ENCODE assay signal across 17 cellular contexts in genomic region chr12:130765186-130765659, GRCh38. TPM values are rescaled to one million over a fixed set of nuclear protein-coding genes. Genes with fewer than 3 reads are reported as not detected.
DNase-seq lines count a peak whose midpoint lies in the region; ATAC-seq, FAIRE-seq and TF ChIP-seq lines count a peak whose summit lies in the region.
"Had no signal": no experiment of that assay in that cellular context is flagged by ENCODE, and none has a peak within 500 bp of the region (broad histone marks: within the 10 kb centered on the region; RNA-seq: fewer than 3 reads in every experiment).

No MANE protein-coding gene starts in this region.

- POLR2A ChIA-PET in A549 (lab: Yijun Ruan, JAX): no interaction called here

- peak; percentile 34 to 69 for DNase-seq in A549 (ENCODE audit: low read depth in 1 of 2, low spot score in 1 of 2)
- DNase-seq in ELR (ENCODE audit: low read depth): peak; percentile 28
- DNase-seq in NCI-H460 (ENCODE audit: extremely low read depth, low read depth): peak; percentile 38
- peak; percentile 6 for DNase-seq in choroid plexus epithelial cell (ENCODE audit: low read depth)
- no peak for DNase-seq in NCI-H146 treated with DMSO at 0.1 percent for 48 hours (lab: John Stamatoyannopoulos, UW; ENCODE audit: unreplicated experiment)
- no peak for DNase-seq in activated CD8-positive, alpha-beta memory T cell treated with anti-CD3 and anti-CD28 coated beads for 24 hours
- DNase-seq: cortex of kidney, kidney glomerular epithelial cell, naive B cell, NCI-H2107, retina had no signal

- TF ChIP-seq EP300 in A549 (IDR thresholded peaks at IDR 0.05): no peak

- H3K4me1 ChIP-seq in A549: no peaks in the 10 kb centered on the region

- ATAC-seq in A549: no peak
- ATAC-seq in HG02763 (IDR thresholded peaks at IDR 0.05; ENCODE audit: unreplicated experiment): no peak
- ATAC-seq in HG03460 (IDR thresholded peaks at IDR 0.05; ENCODE audit: unreplicated experiment): no peak

- H3K4me3 ChIP-seq in A549: no peak overlapping the region
- H3K4me3 ChIP-seq in choroid plexus epithelial cell (ENCODE audit: low read depth, low read length): no peak overlapping the region

- no peak for TF ChIP-seq POLR2A in A549 (IDR thresholded peaks at IDR 0.05; ENCODE audit: low read length)

- no peak overlapping the region for H3K27ac ChIP-seq in A549
- H3K27ac ChIP-seq: C4-2B had no signal

- WGBS in A549 (ENCODE audit: missing lambda C conversion rate): 24% methylated on average over 8 of the region's 8 CpGs

- FAIRE-seq in A549 (lab: Jason Lieb, UNC): peak; percentile 72

- TF ChIP-seq RAD21 in A549 (conservative IDR thresholded peaks at IDR 0.05 in 1 of 2, IDR thresholded peaks at IDR 0.05 in 1 of 2): no peak

- CTCF ChIA-PET in A549 (lab: Yijun Ruan, JAX): no interaction called here

- no peaks in the 10 kb centered on the region for H3K9me3 ChIP-seq in A549

- H3K4me2 ChIP-seq in A549: no peak overlapping the region

- no peak for TF ChIP-seq CTCF in A549 (IDR thresholded peaks at IDR 0.05)
- TF ChIP-seq CTCF in choroid plexus epithelial cell (conservative IDR thresholded peaks at IDR 0.05; ENCODE audit: low read depth, low read length): no peak

TF ChIP-seq in A549, 52 proteins besides CTCF, POLR2A, EP300 and RAD21:
- TF ChIP-seq FOSL2 (IDR thresholded peaks at IDR 0.05) (no peak), FOSL2 (CRISPR knock-in tag; IDR thresholded peaks at IDR 0.05) (peak; percentile 78; the same call in 1 of the 2 replicates), PBX3 (IDR thresholded peaks at IDR 0.05) (no peak)
TF ChIP-seq in A549: peak in this region for 1.

RNA-seq across cellular contexts. Expression of gene RIMBP2, which starts 49.1 kb away (rescaled TPM):
- polyA plus RNA-seq in A549 (2011; rRNA removed): 0.07 TPM in 1 of 2 replicates, not detected in the other
- 0.04 TPM in 1 of 2 replicates, not detected in the other for polyA plus RNA-seq in A549 (2012; cell fraction: cytosol; rRNA removed)
- not detected in 2 replicates for polyA plus RNA-seq in A549 (2012; cell fraction: nucleus; rRNA removed)
- polyA plus RNA-seq in A549 (2017; fragmentation: RNase III; extraction: RNeasy Plus Mini Kit Qiagen cat#74134 plus additional on column Dnase treatment): not detected in 3 replicates
- not detected in 2 replicates for polyA minus RNA-seq in A549 (2011; rRNA and poly(A)+ RNA removed)
- 0.02 TPM in 1 of 2 replicates, not detected in the other for total RNA-seq in NCI-H460 (2014; rRNA removed; shearing (Covaris generic))
- polyA plus RNA-seq in NCI-H460 (2014; cell fraction: nucleus; rRNA removed): not detected in 2 replicates
- total RNA-seq: activated naive CD8-positive, alpha-beta T cell treated with anti-CD3 and anti-CD28 coated beads, Interleukin-2, amount 10 ng/mL, durations not matched to agents 7 days and 5 days; subcutaneous adipose tissue; T-helper 1 cell treated with Interleukin-12 subunit alpha and Interleukin-12 subunit beta and Interleukin-4 antibody, amounts not matched to agents 30 ng/mL and 1 ng/mL, for 36 hours had no signal

Comparison
In these comparisons a context has a peak if more than half of its experiments do, and no peak if none do; other contexts are left out.
1. DNase-seq: peak in A549 (2 of 2), ELR (single experiment), NCI-H460 (single experiment) and choroid plexus epithelial cell (single experiment); none in NCI-H146 treated with DMSO at 0.1 percent for 48 hours (single experiment) and activated CD8-positive, alpha-beta memory T cell treated with anti-CD3 and anti-CD28 coated beads for 24 hours (single experiment).